In genomic region chr22:46970411-46971123, GRCh38 we compare ENCODE assay signal across 11 cellular contexts.
DNase-seq lines count a peak whose midpoint lies in the region; ATAC-seq and TF ChIP-seq lines count a peak whose summit lies in the region.
"Had no signal": no experiment of that assay in that cellular context is flagged by ENCODE, and none has a peak within 500 bp of the region (broad histone marks: within the 10 kb centered on the region; RNA-seq: fewer than 3 reads in every experiment).

No MANE protein-coding gene starts in this region.

- intact Hi-C loops in activated B cell treated with CpG ODN at 0.5 μM for 24 hours (cut with micrococcal nuclease), result no loop called here
- intact Hi-C loops in ascending aorta (cut with DNase I), result no loop called here
- intact Hi-C loops in breast epithelium (cut with DNase I; ENCODE audit: low total_unique reads), result no loop called here

- no peaks in the 10 kb centered on the region for H3K27me3 Mint-ChIP-seq in activated B cell treated with CpG ODN at 0.5 μM for 24 hours
- H3K27me3 Mint-ChIP-seq in effector memory CD8-positive, alpha-beta T cell, result no peaks in the 10 kb centered on the region

- no peak for TF ChIP-seq POLR2A in breast epithelium (IDR thresholded peaks at IDR 0.05)

- no peak overlapping the region for H2BK120ac ChIP-seq in mesenchymal stem cell (ENCODE audit: low read depth, low read length)

- no peak overlapping the region for H3K14ac ChIP-seq in mesenchymal stem cell (ENCODE audit: low read length in 2 of 2)

- H2BK5ac ChIP-seq in mesenchymal stem cell (ENCODE audit: low read depth, low read length, poor library complexity, severe bottlenecking), result no peak overlapping the region

- H3K23ac ChIP-seq in mesenchymal stem cell (ENCODE audit: low read length in 2 of 2), result no peak overlapping the region

- H3K27ac ChIP-seq in mesenchymal stem cell (ENCODE audit: low read length, poor library complexity, severe bottlenecking) (peak overlapping the region; percentile 15), subcutaneous abdominal adipose tissue (ENCODE audit: low read depth, low read length) (peak overlapping the region; percentile 37), ascending aorta (peak overlapping the region in 1 of 2 donors; percentile 53), breast epithelium (peak overlapping the region in 1 of 2 donors; percentile 46)

- peak overlapping the region in 1 of 2 experiments; percentile 33 for H3K4ac ChIP-seq in mesenchymal stem cell (ENCODE audit: low read depth in 1 of 2, low read length in 2 of 2)

- H3K9me3 ChIP-seq in mesenchymal stem cell (ENCODE audit: control insufficient read depth, low read length) (no peaks in the 10 kb centered on the region), subcutaneous abdominal adipose tissue (ENCODE audit: control insufficient read depth in 5 of 5, low read length in 5 of 5) (no peaks in the 10 kb centered on the region), ascending aorta (no peaks in the 10 kb centered on the region), breast epithelium (no peaks in the 10 kb centered on the region)
- H3K9me3 ChIP-seq: MG63 had no signal

- H3K18ac ChIP-seq in mesenchymal stem cell (ENCODE audit: low read depth in 1 of 2, low read length in 2 of 2), result no peak overlapping the region

- H2AK5ac ChIP-seq in mesenchymal stem cell (ENCODE audit: low read length, severe bottlenecking), result no peak overlapping the region

- no peak overlapping the region for H4K91ac ChIP-seq in mesenchymal stem cell (ENCODE audit: low read length)

- H3K4me1 ChIP-seq in mesenchymal stem cell (ENCODE audit: control insufficient read depth, insufficient read depth, low read depth, low read length), result peaks cover 35% of the 10 kb centered on the region
- H3K4me1 ChIP-seq in subcutaneous abdominal adipose tissue (ENCODE audit: control insufficient read depth in 5 of 5, insufficient read depth in 5 of 5, low read length in 5 of 5), result peaks cover 2 to 21% (median 12%) of the 10 kb centered on the region in 5 donors
- H3K4me1 ChIP-seq in ascending aorta, result no peaks in the 10 kb centered on the region
- H3K4me1 ChIP-seq in breast epithelium, result no peaks in the 10 kb centered on the region

- peaks cover 64% of the 10 kb centered on the region for H3K79me1 ChIP-seq in mesenchymal stem cell (replicated peaks; ENCODE audit: low read length, poor library complexity, severe bottlenecking)

- H3K36me3 ChIP-seq in mesenchymal stem cell (ENCODE audit: control insufficient read depth in 1 of 2, insufficient read depth in 2 of 2, low read depth in 1 of 2, low read length in 2 of 2), result peaks cover 9 to 29% of the 10 kb centered on the region in 2 experiments
- H3K36me3 ChIP-seq in subcutaneous abdominal adipose tissue (ENCODE audit: control insufficient read depth in 5 of 5, insufficient read depth in 5 of 5, low read length in 5 of 5), result peaks cover 0 to 31% (median 16%) of the 10 kb centered on the region in 5 donors
- peaks cover 10 to 13% of the 10 kb centered on the region in 2 donors for H3K36me3 ChIP-seq in ascending aorta
- H3K36me3 ChIP-seq in breast epithelium, result no peaks in the 10 kb centered on the region
- H3K36me3 ChIP-seq: MG63 had no signal

- peak overlapping the region; percentile 35 for H4K8ac ChIP-seq in mesenchymal stem cell (ENCODE audit: low read length)

- TF ChIP-seq CTCF in activated B cell treated with CpG ODN at 0.5 μM for 24 hours (IDR thresholded peaks at IDR 0.05), result no peak
- no peak for TF ChIP-seq CTCF in ascending aorta (IDR thresholded peaks at IDR 0.05)
- TF ChIP-seq CTCF in breast epithelium (IDR thresholded peaks at IDR 0.05), result no peak

- no peak for DNase-seq in activated B cell treated with CpG ODN at 0.5 μM for 24 hours
- DNase-seq in effector memory CD8-positive, alpha-beta T cell, result no peak
- DNase-seq in mesenchymal stem cell, result no peak
- no peak for DNase-seq in ascending aorta (ENCODE audit: low spot score in 2 of 2)
- DNase-seq in breast epithelium (ENCODE audit: low spot score in 2 of 2), result no peak
- DNase-seq: activated effector memory CD4-positive, alpha-beta T cell treated with Interleukin-2 at 50 U/mL for 16 hours; MG63; NCI-H446; stimulated activated naive CD4-positive, alpha-beta T cell treated with Interleukin-2 at 50 U/mL for 16 hours had no signal

- peak overlapping the region; percentile 24 for H3K27ac Mint-ChIP-seq in activated B cell treated with CpG ODN at 0.5 μM for 24 hours
- peak overlapping the region; percentile 39 to 68 for H3K27ac Mint-ChIP-seq in effector memory CD8-positive, alpha-beta T cell

- H3K4me2 ChIP-seq in mesenchymal stem cell (ENCODE audit: low read length, poor library complexity, severe bottlenecking), result no peak overlapping the region

- H3K4me3 ChIP-seq in mesenchymal stem cell (ENCODE audit: insufficient read depth in 1 of 2, low read depth in 1 of 2, low read length in 2 of 2), result no peak overlapping the region
- H3K4me3 ChIP-seq in subcutaneous abdominal adipose tissue (ENCODE audit: low read depth in 1 of 5, low read length in 5 of 5), result no peak overlapping the region
- no peak overlapping the region for H3K4me3 ChIP-seq in ascending aorta
- H3K4me3 ChIP-seq in breast epithelium, result no peak overlapping the region
- H3K4me3 ChIP-seq: MG63 had no signal

- 84% methylated on average over 13 of the region's 14 CpGs for WGBS in mesenchymal stem cell

- H3K36me3 Mint-ChIP-seq in activated B cell treated with CpG ODN at 0.5 μM for 24 hours (ENCODE audit: low read depth), result peaks cover 49% of the 10 kb centered on the region
- H3K36me3 Mint-ChIP-seq in effector memory CD8-positive, alpha-beta T cell (ENCODE audit: insufficient read depth), result peaks cover 22% of the 10 kb centered on the region

- CTCF ChIA-PET in activated B cell treated with CpG ODN at 0.5 μM for 24 hours (lab: Charles Lee), result no interaction called here

- H3K4me3 Mint-ChIP-seq in activated B cell treated with CpG ODN at 0.5 μM for 24 hours, result peak overlapping the region; percentile 26
- no peak overlapping the region for H3K4me3 Mint-ChIP-seq in effector memory CD8-positive, alpha-beta T cell

- H2AFZ ChIP-seq in mesenchymal stem cell (ENCODE audit: low read depth, low read length), result no peak overlapping the region

- ATAC-seq in activated B cell treated with CpG ODN at 0.5 μM for 24 hours (ENCODE audit: low read depth), result no peak
- ATAC-seq in effector memory CD8-positive, alpha-beta T cell (replicated peaks), result no peak
- ATAC-seq in HG03159 (IDR thresholded peaks at IDR 0.05; ENCODE audit: unreplicated experiment), result no peak

- POLR2A ChIA-PET in activated B cell treated with CpG ODN at 0.5 μM for 24 hours (lab: Charles Lee), result interaction anchor here (0.6 kb wide), 1 partner anchor 1055 kb away, joined by 3 read pairs; no protein-coding TSS in a partner anchor

- H3K4me1 Mint-ChIP-seq in activated B cell treated with CpG ODN at 0.5 μM for 24 hours, result peaks cover 33% of the 10 kb centered on the region
- peaks cover 27 to 35% of the 10 kb centered on the region in 2 donors for H3K4me1 Mint-ChIP-seq in effector memory CD8-positive, alpha-beta T cell (ENCODE audit: low read depth in 2 of 2)

- no peak overlapping the region for H2BK15ac ChIP-seq in mesenchymal stem cell (ENCODE audit: low read depth, poor library complexity, severe bottlenecking)

- no peaks in the 10 kb centered on the region for H3K9me3 Mint-ChIP-seq in activated B cell treated with CpG ODN at 0.5 μM for 24 hours
- H3K9me3 Mint-ChIP-seq in effector memory CD8-positive, alpha-beta T cell, result no peaks in the 10 kb centered on the region

- H3K27me3 ChIP-seq in mesenchymal stem cell (ENCODE audit: control insufficient read depth in 1 of 2, insufficient read depth in 1 of 2, low read length in 2 of 2) (no peaks in the 10 kb centered on the region), subcutaneous abdominal adipose tissue (ENCODE audit: control insufficient read depth in 5 of 5, insufficient read depth in 4 of 5, low read length in 5 of 5) (no peaks in the 10 kb centered on the region), ascending aorta (no peaks in the 10 kb centered on the region), breast epithelium (no peaks in the 10 kb centered on the region)
- H3K27me3 ChIP-seq: MG63 had no signal

- H3K9ac ChIP-seq in mesenchymal stem cell (ENCODE audit: low read length) (no peak overlapping the region), subcutaneous abdominal adipose tissue (ENCODE audit: low read length in 5 of 5) (no peak overlapping the region)

- no peak overlapping the region for H2BK12ac ChIP-seq in mesenchymal stem cell (ENCODE audit: low read length in 2 of 2)
